8 cellular contexts compared by ENCODE assay signal in the genomic region with DNA sequence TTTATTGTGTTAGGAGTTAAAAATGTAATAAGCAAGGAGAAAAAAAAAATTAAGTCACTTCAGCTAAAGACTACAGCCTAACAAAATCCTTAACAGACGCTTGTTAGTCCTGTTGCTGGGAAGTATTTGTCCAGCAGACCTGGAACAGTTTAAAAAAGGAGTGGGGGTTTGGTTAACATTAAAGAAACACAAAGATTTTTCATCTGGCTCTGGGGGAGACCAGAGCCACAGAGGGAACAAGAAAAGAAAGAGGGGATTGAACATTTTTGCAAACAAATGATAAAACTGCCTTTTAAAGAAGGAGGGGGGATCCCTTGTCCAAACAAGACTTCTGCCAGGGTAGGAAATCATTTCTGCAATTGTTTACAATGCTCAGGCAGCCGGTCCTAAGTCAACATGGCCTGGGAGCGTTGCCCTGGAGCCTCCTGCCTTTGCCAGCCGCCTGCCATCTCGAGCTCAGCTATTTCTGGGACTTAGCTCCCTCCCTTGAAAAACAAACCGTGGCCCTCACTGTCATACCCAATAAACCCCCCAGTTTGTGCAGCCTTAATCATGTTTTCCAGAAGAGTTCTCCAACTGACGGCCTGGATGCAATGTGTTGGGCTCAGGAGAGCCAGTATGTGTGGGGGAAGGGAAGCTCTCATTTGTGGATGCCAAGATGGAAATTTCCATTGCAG.
DNase-seq lines count a peak whose midpoint lies in the region; ATAC-seq, FAIRE-seq and TF ChIP-seq lines count a peak whose summit lies in the region.

No MANE protein-coding gene starts in this region.

- peak overlapping the region; percentile 37 to 40; a peak in 3 of 4 replicates for H3K4me2 ChIP-seq in H1 (ENCODE audit: insufficient read depth in 1 of 2, low read depth in 2 of 2, low read length in 2 of 2)

- H3K9me3 ChIP-seq in AG04450 (ENCODE audit: control insufficient read depth, insufficient read depth, low read length) = peaks cover 11% of the 10 kb centered on the region
- peaks cover under 1 to 3% of the 10 kb centered on the region in 2 experiments; a peak in 1 of 4 replicates for H3K9me3 ChIP-seq in H1 (ENCODE audit: insufficient read depth in 2 of 2, low read depth in 1 of 2, low read length in 1 of 2)
- H3K9me3 ChIP-seq in muscle layer of colon (ENCODE audit: low read length) = no peaks in the 10 kb centered on the region

- H3K9ac ChIP-seq in H1 (replicated peaks in 1 of 4; ENCODE audit: extremely low read depth in 1 of 4, low read depth in 3 of 4, low read length in 3 of 4) (no peak overlapping the region), muscle layer of colon (ENCODE audit: low read length) (no peak overlapping the region)

- H2AK5ac ChIP-seq in H1 (ENCODE audit: low read depth, low read length) = no peak overlapping the region

- no peak for TF ChIP-seq CTCF in AG04450 (IDR thresholded peaks at IDR 0.05; ENCODE audit: low read depth, low read length)
- TF ChIP-seq CTCF in H1 (IDR thresholded peaks at IDR 0.05; ENCODE audit: control extremely low read depth in 1 of 3, insufficient read depth in 1 of 3, low read depth in 1 of 3, low read length in 3 of 3) = no peak

- H3K27ac Mint-ChIP-seq in activated naive CD8-positive, alpha-beta T cell treated with anti-CD3 and anti-CD28 coated beads, Interleukin-2, amount 50 U/mL, for 24 hours = no peak overlapping the region
- no peak overlapping the region for H3K27ac Mint-ChIP-seq in activated T-helper 1 cell treated with anti-CD3 and anti-CD28 coated beads, Interleukin-12 subunit alpha, Interleukin-12 subunit beta, Interleukin-2, Interleukin-4 antibody, amounts not matched to agents 30 ng/mL and 10 ng/mL and 1 ng/mL, durations not matched to agents 14 hours and 24 hours and 36 hours
- H3K27ac Mint-ChIP-seq in T-cell = no peak overlapping the region

- POLR2A ChIA-PET in AG04450 (lab: Yijun Ruan, JAX) = interaction anchor here (1.3 kb wide), 2 partner anchors 12 to 138 kb away, joined by 3 to 7 read pairs; a partner anchor contains a TSS
- POLR2A ChIA-PET in H1 (lab: Charles Lee; ENCODE audit: partially characterized antibody) = interaction anchor here (1.2 to 1.6 kb wide), 2 partner anchors 32 to 139 kb away, joined by 3 to 5 read pairs; a partner anchor contains a TSS
- POLR2A ChIA-PET in T-cell (lab: Charles Lee) = no interaction called here

- H2BK20ac ChIP-seq in H1 (ENCODE audit: low read length) = peak overlapping the region; percentile 49; the same call in 1 of the 2 replicates

- FAIRE-seq in H1 (lab: Jason Lieb, UNC) = peak; percentile 48

- no peak overlapping the region for H3K4me3 Mint-ChIP-seq in activated naive CD8-positive, alpha-beta T cell treated with anti-CD3 and anti-CD28 coated beads, Interleukin-2, amount 50 U/mL, for 24 hours
- no peak overlapping the region for H3K4me3 Mint-ChIP-seq in activated T-helper 1 cell treated with anti-CD3 and anti-CD28 coated beads, Interleukin-12 subunit alpha, Interleukin-12 subunit beta, Interleukin-2, Interleukin-4 antibody, amounts not matched to agents 30 ng/mL and 10 ng/mL and 1 ng/mL, durations not matched to agents 14 hours and 24 hours and 36 hours
- no peak overlapping the region for H3K4me3 Mint-ChIP-seq in T-cell

- H3K79me2 ChIP-seq in H1 (ENCODE audit: control insufficient read depth in 1 of 2, insufficient read depth in 2 of 2, low read length in 2 of 2) = no peaks in the 10 kb centered on the region

- H3K27me3 ChIP-seq in AG04450 (ENCODE audit: control insufficient read depth, insufficient read depth, low read length) (no peaks in the 10 kb centered on the region), H1 (replicated peaks in 1 of 4; ENCODE audit: control insufficient read depth in 3 of 4, extremely low read depth in 1 of 4, insufficient read depth in 3 of 4, low read length in 3 of 4) (peaks cover 0 to 1% (median 0%) of the 10 kb centered on the region in 4 experiments; a peak in 1 of 7 replicates), muscle layer of colon (ENCODE audit: control insufficient read depth in 1 of 2, insufficient read depth in 2 of 2, low read length in 2 of 2) (no peaks in the 10 kb centered on the region)

- no peak for TF ChIP-seq RAD21 in H1 (IDR thresholded peaks at IDR 0.05 in 1 of 2, conservative IDR thresholded peaks at IDR 0.05 in 1 of 2; ENCODE audit: low read depth in 2 of 2, low read length in 2 of 2)

- no peak for TF ChIP-seq POLR2A in H1 (IDR thresholded peaks at IDR 0.05; ENCODE audit: control extremely low read depth in 1 of 2, low read depth in 2 of 2, low read length in 2 of 2)

- H2BK120ac ChIP-seq in H1 (replicated peaks; ENCODE audit: low read depth, low read length) = peak overlapping the region; percentile 5

- H4K8ac ChIP-seq in H1 (ENCODE audit: extremely low read depth, insufficient read depth, low read length) = no peak overlapping the region

- 79% methylated on average over 7 of the region's 7 CpGs; no CpG with 5 or more reads in 1 of the 2 experiments for WGBS in H1 (ENCODE audit: extremely low coverage in 1 of 2, insufficient coverage in 1 of 2, insufficient read length in 1 of 2, insufficient replicate concordance in 2 of 2, low coverage in 1 of 2, low lambda C conversion rate in 2 of 2, missing lambda C conversion rate in 1 of 2), 2 experiments

- ATAC-seq in activated naive CD8-positive, alpha-beta T cell treated with anti-CD3 and anti-CD28 coated beads, Interleukin-2, amount 50 U/mL, for 24 hours = no peak
- no peak for ATAC-seq in T-cell (replicated peaks in 1 of 4)

- H3K27me3 Mint-ChIP-seq in activated naive CD8-positive, alpha-beta T cell treated with anti-CD3 and anti-CD28 coated beads, Interleukin-2, amount 50 U/mL, for 24 hours = no peaks in the 10 kb centered on the region
- H3K27me3 Mint-ChIP-seq in activated T-helper 1 cell treated with anti-CD3 and anti-CD28 coated beads, Interleukin-12 subunit alpha, Interleukin-12 subunit beta, Interleukin-2, Interleukin-4 antibody, amounts not matched to agents 30 ng/mL and 10 ng/mL and 1 ng/mL, durations not matched to agents 14 hours and 24 hours and 36 hours (ENCODE audit: insufficient read depth) = peaks cover 5% of the 10 kb centered on the region
- H3K27me3 Mint-ChIP-seq in T-cell = peaks cover 0 to 5% of the 10 kb centered on the region in 2 donors

- no peak overlapping the region for H3K56ac ChIP-seq in H1 (replicated peaks; ENCODE audit: insufficient read length, low read depth, low read length)

- TF ChIP-seq EP300 in H1 (IDR thresholded peaks at IDR 0.05; ENCODE audit: borderline replicate concordance in 1 of 2, low read depth in 2 of 2, low read length in 2 of 2) = no peak

- CTCF ChIA-PET in AG04450 (lab: Charles Lee) (interaction anchor here (0.6 to 0.8 kb wide), 2 partner anchors 79 to 237 kb away, joined by 3 to 4 read pairs; no protein-coding TSS in a partner anchor), H1 (lab: Charles Lee; ENCODE audit: partially characterized antibody) (interaction anchor here (0.5 to 2.0 kb wide), 9 partner anchors 9 to 239 kb away, joined by 3 to 7 read pairs (median 4); no protein-coding TSS in a partner anchor), T-cell (lab: Charles Lee) (no interaction called here)

- no peak for DNase-seq in AG04450 (ENCODE audit: low read depth, low spot score)
- peak; percentile 84 for DNase-seq in NCI-H2196 treated with DMSO at 0.1 percent for 48 hours (lab: John Stamatoyannopoulos, UW; ENCODE audit: unreplicated experiment)
- DNase-seq in H1 (ENCODE audit: low read depth in 1 of 2, low spot score in 2 of 2) = peak in 1 of 2 experiments; percentile 47
- no peak for DNase-seq in hepatic stellate cell (ENCODE audit: low spot score)
- DNase-seq in activated naive CD8-positive, alpha-beta T cell treated with anti-CD3 and anti-CD28 coated beads, Interleukin-2, amount 50 U/mL, for 24 hours = no peak
- DNase-seq in activated T-helper 1 cell treated with anti-CD3 and anti-CD28 coated beads, Interleukin-12 subunit alpha, Interleukin-12 subunit beta, Interleukin-2, Interleukin-4 antibody, amounts not matched to agents 30 ng/mL and 10 ng/mL and 1 ng/mL, durations not matched to agents 14 hours and 24 hours and 36 hours (ENCODE audit: low spot score) = no peak
- DNase-seq in T-cell = no peak

- no peak overlapping the region for H3K14ac ChIP-seq in H1 (ENCODE audit: insufficient read length)

- H4K5ac ChIP-seq in H1 (ENCODE audit: insufficient read length, low read depth, low read length) = no peak overlapping the region

- no peak overlapping the region for H2BK15ac ChIP-seq in H1 (ENCODE audit: low read length)

- H3K4me1 Mint-ChIP-seq in activated naive CD8-positive, alpha-beta T cell treated with anti-CD3 and anti-CD28 coated beads, Interleukin-2, amount 50 U/mL, for 24 hours = no peaks in the 10 kb centered on the region
- H3K4me1 Mint-ChIP-seq in activated T-helper 1 cell treated with anti-CD3 and anti-CD28 coated beads, Interleukin-12 subunit alpha, Interleukin-12 subunit beta, Interleukin-2, Interleukin-4 antibody, amounts not matched to agents 30 ng/mL and 10 ng/mL and 1 ng/mL, durations not matched to agents 14 hours and 24 hours and 36 hours (ENCODE audit: low read depth) = no peaks in the 10 kb centered on the region
- H3K4me1 Mint-ChIP-seq in T-cell = no peaks in the 10 kb centered on the region

- no peak overlapping the region for H3K4ac ChIP-seq in H1 (replicated peaks; ENCODE audit: insufficient read length, low read depth, low read length)

- H3K79me1 ChIP-seq in H1 (ENCODE audit: low read depth, low read length) = no peaks in the 10 kb centered on the region

- H3K36me3 Mint-ChIP-seq in activated naive CD8-positive, alpha-beta T cell treated with anti-CD3 and anti-CD28 coated beads, Interleukin-2, amount 50 U/mL, for 24 hours (ENCODE audit: low read depth) = peaks cover 3% of the 10 kb centered on the region
- no peaks in the 10 kb centered on the region for H3K36me3 Mint-ChIP-seq in activated T-helper 1 cell treated with anti-CD3 and anti-CD28 coated beads, Interleukin-12 subunit alpha, Interleukin-12 subunit beta, Interleukin-2, Interleukin-4 antibody, amounts not matched to agents 30 ng/mL and 10 ng/mL and 1 ng/mL, durations not matched to agents 14 hours and 24 hours and 36 hours (ENCODE audit: low read depth)
- no peaks in the 10 kb centered on the region for H3K36me3 Mint-ChIP-seq in T-cell

- H3K18ac ChIP-seq in H1 (ENCODE audit: extremely low read depth, low read length) = peak overlapping the region; percentile 10; the same call in 1 of the 2 replicates

- H2AFZ ChIP-seq in H1 (ENCODE audit: low read length) = peak overlapping the region; percentile 96

- H3K36me3 ChIP-seq in H1 (ENCODE audit: control insufficient read depth in 2 of 4, insufficient read depth in 4 of 4, low read length in 3 of 4) (no peaks in the 10 kb centered on the region), muscle layer of colon (ENCODE audit: insufficient read depth, low read length) (no peaks in the 10 kb centered on the region)

- peak overlapping the region; percentile 11 for H3K27ac ChIP-seq in AG04450 (ENCODE audit: low read depth, low read length)
- no peak overlapping the region for H3K27ac ChIP-seq in H1 (ENCODE audit: low read depth, low read length)
- H3K27ac ChIP-seq in muscle layer of colon (ENCODE audit: low read depth, low read length) = peak overlapping the region; percentile 74

- H2BK5ac ChIP-seq in H1 (ENCODE audit: low read depth, low read length) = peak overlapping the region; percentile 62; the same call in 1 of the 2 replicates

- H3K23ac ChIP-seq in H1 (ENCODE audit: insufficient read length) = no peak overlapping the region

- no peaks in the 10 kb centered on the region for H4K20me1 ChIP-seq in H1 (replicated peaks in 1 of 2; ENCODE audit: control insufficient read depth in 1 of 2, insufficient read depth in 2 of 2, low read length in 2 of 2)

- intact Hi-C loops in activated T-helper 1 cell treated with anti-CD3 and anti-CD28 coated beads, Interleukin-12 subunit alpha, Interleukin-12 subunit beta, Interleukin-2, Interleukin-4 antibody, amounts not matched to agents 30 ng/mL and 10 ng/mL and 1 ng/mL, durations not matched to agents 14 hours and 24 hours and 36 hours (cut with micrococcal nuclease) = no loop called here

- peaks cover 11% of the 10 kb centered on the region for H3K9me3 Mint-ChIP-seq in activated naive CD8-positive, alpha-beta T cell treated with anti-CD3 and anti-CD28 coated beads, Interleukin-2, amount 50 U/mL, for 24 hours
- peaks cover 17% of the 10 kb centered on the region for H3K9me3 Mint-ChIP-seq in activated T-helper 1 cell treated with anti-CD3 and anti-CD28 coated beads, Interleukin-12 subunit alpha, Interleukin-12 subunit beta, Interleukin-2, Interleukin-4 antibody, amounts not matched to agents 30 ng/mL and 10 ng/mL and 1 ng/mL, durations not matched to agents 14 hours and 24 hours and 36 hours
- H3K9me3 Mint-ChIP-seq in T-cell = peaks cover 4 to 18% (median 7%) of the 10 kb centered on the region in 3 donors

- H3K4me1 ChIP-seq in H1 (replicated peaks in 1 of 4; ENCODE audit: control insufficient read depth in 3 of 4, insufficient read depth in 4 of 4, low read length in 3 of 4) (peaks cover 3 to 17% (median 12%) of the 10 kb centered on the region in 4 experiments), muscle layer of colon (ENCODE audit: insufficient read depth, low read length) (peaks cover 47% of the 10 kb centered on the region)

- H2BK12ac ChIP-seq in H1 (ENCODE audit: low read depth, low read length) = no peak overlapping the region

- no peaks in the 10 kb centered on the region for H3K23me2 ChIP-seq in H1 (ENCODE audit: low read depth, low read length)

- H3K4me3 ChIP-seq in AG04450 (ENCODE audit: low read depth, low read length) = no peak overlapping the region
- H3K4me3 ChIP-seq in H1 (ENCODE audit: extremely low read depth in 1 of 4, insufficient read depth in 2 of 4, low read depth in 3 of 4, low read length in 4 of 4) = peak overlapping the region in 1 of 4 experiments; percentile 12; a peak in 1 of 8 replicates
- peak overlapping the region in 1 of 2 donors; percentile 4 for H3K4me3 ChIP-seq in muscle layer of colon (ENCODE audit: low read depth in 1 of 2, low read length in 2 of 2)

- H4K91ac ChIP-seq in H1 (replicated peaks; ENCODE audit: insufficient read length, low read length) = peak overlapping the region; percentile 4

Comparison
In these comparisons a context has a peak if more than half of its experiments do, and no peak if none do; other contexts are left out.
1. CTCF ChIA-PET loops: an anchor here in AG04450 (0.6 to 0.8 kb wide) and H1 (0.5 to 2.0 kb wide); none called in T-cell.
2. POLR2A ChIA-PET loops: an anchor here in AG04450 (1.3 kb wide) and H1 (1.2 to 1.6 kb wide); none called in T-cell.